7 cellular contexts compared by ENCODE assay signal in the genomic region with DNA sequence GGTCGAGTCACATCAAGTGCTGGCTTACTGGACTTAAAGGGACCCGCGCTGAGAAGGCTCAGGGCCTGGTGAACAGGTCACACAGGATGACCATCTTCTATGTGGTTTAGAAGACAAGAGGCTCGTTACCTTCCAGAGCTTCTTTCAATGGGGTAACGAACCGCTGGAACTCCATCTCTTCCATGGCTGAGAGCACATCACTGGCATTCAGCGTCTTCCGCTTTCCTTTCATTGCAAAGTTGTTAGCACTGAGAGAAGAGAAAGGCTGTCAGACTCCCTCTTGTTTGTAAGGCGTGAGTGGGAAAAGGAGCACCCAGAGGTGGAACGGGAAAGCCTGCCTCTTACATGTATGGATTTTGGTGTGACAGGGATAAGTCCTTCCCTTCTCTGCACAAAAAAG. TPM values are rescaled to one million over a fixed set of nuclear protein-coding genes. Genes with fewer than 3 reads are reported as not detected.
A peak's percentile ranks its signal among the peaks of the same experiment; 100 is the strongest.
DNase-seq lines count a peak whose midpoint lies in the region; ATAC-seq, FAIRE-seq and TF ChIP-seq lines count a peak whose summit lies in the region.

No MANE protein-coding gene starts in this region.

- H3K27me3 ChIP-seq in WERI-Rb-1 (ENCODE audit: insufficient read depth, low read depth, severe bottlenecking) (no peaks in the 10 kb centered on the region), right cardiac atrium (ENCODE audit: control insufficient read depth, insufficient read depth) (no peaks in the 10 kb centered on the region), small intestine (ENCODE audit: control insufficient read depth in 2 of 2, insufficient read depth in 2 of 2, low read length in 2 of 2) (no peaks in the 10 kb centered on the region)

- ATAC-seq in right cardiac atrium: no peak

- intact Hi-C loops in right cardiac atrium (cut with DNase I): loop anchor here in 3 of 4 donors (5.0 to 10.0 kb wide), 3 partner anchors 95 to 135 kb away; partner anchors contain the start of genes CDC26 (in 1 of the 3) and PRPF4 (in 1 of the 3)

- H3K27ac ChIP-seq in WERI-Rb-1 (peak overlapping the region; percentile 99), right cardiac atrium (ENCODE audit: low read length) (peak overlapping the region; percentile 84), small intestine (ENCODE audit: low read depth in 1 of 2, low read length in 1 of 2) (peak overlapping the region in 1 of 2 donors; percentile 96)

- H3K4me3 ChIP-seq in HFF-Myc (replicated peaks; ENCODE audit: low read depth, low read length) (peak overlapping the region; percentile 96), WERI-Rb-1 (ENCODE audit: low read depth, low read length) (peak overlapping the region; percentile 82), right cardiac atrium (ENCODE audit: low read length) (peak overlapping the region; percentile 94), small intestine (ENCODE audit: low read depth in 1 of 2, low read length in 2 of 2) (peak overlapping the region; percentile 70 to 73)

- H3K36me3 ChIP-seq in WERI-Rb-1 (peaks cover 39% of the 10 kb centered on the region), small intestine (ENCODE audit: control insufficient read depth in 2 of 2, insufficient read depth in 2 of 2, low read length in 2 of 2) (peaks cover 0 to 4% of the 10 kb centered on the region in 2 donors)

- H3K4me1 ChIP-seq in right cardiac atrium (ENCODE audit: control insufficient read depth, insufficient read depth, low read length): no peaks in the 10 kb centered on the region
- H3K4me1 ChIP-seq in small intestine (ENCODE audit: control insufficient read depth in 2 of 2, insufficient read depth in 1 of 2, low read depth in 1 of 2, low read length in 1 of 2): no peaks in the 10 kb centered on the region

- H3K9me3 ChIP-seq in WERI-Rb-1 (ENCODE audit: severe bottlenecking): no peaks in the 10 kb centered on the region
- no peaks in the 10 kb centered on the region for H3K9me3 ChIP-seq in right cardiac atrium (ENCODE audit: control insufficient read depth, low read length)
- no peaks in the 10 kb centered on the region for H3K9me3 ChIP-seq in small intestine (ENCODE audit: control insufficient read depth, low read depth)

- no peak for TF ChIP-seq CTCF in HFF-Myc (IDR thresholded peaks at IDR 0.05; ENCODE audit: low read depth, low read length, missing control alignments)
- no peak for TF ChIP-seq CTCF in WERI-Rb-1 (IDR thresholded peaks at IDR 0.05; ENCODE audit: low read depth, low read length)

- no peak for DNase-seq in HFF-Myc (ENCODE audit: extremely low read depth, low read depth)
- DNase-seq in WERI-Rb-1: no peak
- no peak for DNase-seq in right cardiac atrium
- DNase-seq in small intestine: no peak
- no peak for DNase-seq in NCI-H1048 (lab: John Stamatoyannopoulos, UW)
- DNase-seq in GF-D8 (lab: John Stamatoyannopoulos, UW): no peak
- no peak for DNase-seq in DMS153 (lab: John Stamatoyannopoulos, UW)

- WGBS in right cardiac atrium: 45% methylated on average over 10 of the region's 10 CpGs
- 22 to 38% (median 22%) methylated on average over 10 of the region's 10 CpGs for WGBS in small intestine, 3 donors

- no peak for FAIRE-seq in small intestine (lab: Jason Lieb, UNC)

RNA-seq across cellular contexts. Expression of gene POLE3, which starts 1.0 kb away (rescaled TPM):
- 10 to 100 TPM; 19.7 to 22.4 (median 20.5) TPM for total RNA-seq in right cardiac atrium
- polyA plus RNA-seq in right cardiac atrium (18.0 TPM), small intestine (10 to 100 TPM; 15.7 to 43.8 (median 19.5) TPM)

RNA-seq across cellular contexts. Expression of gene C9orf43, which starts 1.1 kb away (rescaled TPM):
- under 1 TPM; 0.20 to 0.47 (median 0.20) TPM for total RNA-seq in right cardiac atrium
- polyA plus RNA-seq in right cardiac atrium: 0.23 TPM
- polyA plus RNA-seq in small intestine: under 1 TPM in 2 of 3 donors, not detected in 1; 0.42 to 0.81 TPM

RNA-seq across cellular contexts. Expression of gene ALAD, which starts 8.4 kb away (rescaled TPM):
- 10 to 100 TPM; 29.9 to 43.6 (median 42.1) TPM for total RNA-seq in right cardiac atrium
- polyA plus RNA-seq in right cardiac atrium (39.5 TPM), small intestine (10 to 100 TPM; 33.5 to 97.7 (median 41.3) TPM)

RNA-seq across cellular contexts. Expression of gene HDHD3, which starts 32.7 kb away (rescaled TPM):
- 10 to 100 TPM; 11.0 to 20.0 (median 15.9) TPM for total RNA-seq in right cardiac atrium
- 19.6 TPM for polyA plus RNA-seq in right cardiac atrium
- polyA plus RNA-seq in small intestine: 100 to 1,000 TPM in 2 of 3 donors, 10 to 100 TPM in 1; 96.9 to 370 (median 249) TPM

RNA-seq across cellular contexts. Expression of gene RGS3, which starts 54.0 kb away (rescaled TPM):
- total RNA-seq in right cardiac atrium: 100 to 1,000 TPM; 139 to 184 (median 166) TPM
- polyA plus RNA-seq in right cardiac atrium (107 TPM), small intestine (10 to 100 TPM; 23.0 to 37.0 (median 27.6) TPM)
